21 cellular contexts compared by ENCODE assay signal in the genomic region with DNA sequence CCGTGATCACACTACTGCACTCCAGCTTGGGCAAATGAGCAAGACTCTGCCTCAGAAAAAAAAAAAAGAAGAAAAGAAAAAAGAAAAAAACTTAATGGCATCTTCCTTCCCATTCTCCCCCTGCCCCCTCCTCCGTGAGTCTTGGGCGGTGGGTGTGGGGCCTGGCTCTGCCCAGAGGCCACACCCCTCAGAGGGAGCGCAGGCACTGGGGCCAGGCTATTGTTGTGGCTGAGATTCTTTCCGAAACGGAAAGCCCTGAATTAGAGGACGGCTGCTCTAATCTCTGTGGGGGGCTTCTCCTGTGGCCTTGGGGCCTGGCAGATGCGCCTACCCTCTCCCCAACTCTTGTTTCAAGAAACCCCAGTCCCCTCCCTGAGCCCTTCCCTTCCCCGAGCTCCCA. TPM values are rescaled to one million over a fixed set of nuclear protein-coding genes. Genes with fewer than 3 reads are reported as not detected.
A peak's percentile ranks its signal among the peaks of the same experiment; 100 is the strongest.
DNase-seq lines count a peak whose midpoint lies in the region; ATAC-seq and TF ChIP-seq lines count a peak whose summit lies in the region.
"Had no signal": no experiment of that assay in that cellular context is flagged by ENCODE, and none has a peak within 500 bp of the region (broad histone marks: within the 10 kb centered on the region; RNA-seq: fewer than 3 reads in every experiment).

No MANE protein-coding gene starts in this region.

- TF ChIP-seq CTCF in esophagus squamous epithelium (IDR thresholded peaks at IDR 0.05), result no peak
- TF ChIP-seq CTCF in lower lobe of right lung (IDR thresholded peaks at IDR 0.05), result no peak
- TF ChIP-seq CTCF in upper lobe of left lung (IDR thresholded peaks at IDR 0.05), result no peak

- H3K4me1 ChIP-seq in HUES64 (ENCODE audit: insufficient read depth, low read length) (peaks cover 37% of the 10 kb centered on the region), esophagus squamous epithelium (peaks cover 6 to 20% (median 8%) of the 10 kb centered on the region in 3 donors), lower lobe of right lung (peaks cover 22% of the 10 kb centered on the region), upper lobe of left lung (peaks cover 13 to 20% (median 17%) of the 10 kb centered on the region in 4 donors)

- H3K27me3 ChIP-seq in HUES64 (ENCODE audit: insufficient read depth, low read length) (peaks cover 97% of the 10 kb centered on the region), esophagus squamous epithelium (peaks cover 0 to 47% (median 0%) of the 10 kb centered on the region in 4 donors), lower lobe of right lung (ENCODE audit: low read depth) (peaks cover 32% of the 10 kb centered on the region), upper lobe of left lung (no peaks in the 10 kb centered on the region)

- ATAC-seq in lower lobe of right lung, result peak in 1 of 2 donors; percentile 20
- ATAC-seq in upper lobe of left lung (ENCODE audit: low FRiP score in 2 of 2), result no peak
- ATAC-seq in HG02973 (IDR thresholded peaks at IDR 0.05; ENCODE audit: unreplicated experiment), result no peak
- no peak for ATAC-seq in HG03354 (IDR thresholded peaks at IDR 0.05; ENCODE audit: poor library complexity, severe bottlenecking, unreplicated experiment)

- H3K9ac ChIP-seq in HUES64 (ENCODE audit: low read depth, low read length), result no peak overlapping the region

- no peak for TF ChIP-seq EP300 in upper lobe of left lung (IDR thresholded peaks at IDR 0.05)

- H3K27ac ChIP-seq in HUES64 (ENCODE audit: low read depth, low read length) (no peak overlapping the region), esophagus squamous epithelium (peak overlapping the region in 3 of 4 donors; percentile 10 to 72 (median 69)), lower lobe of right lung (no peak overlapping the region), upper lobe of left lung (peak overlapping the region; percentile 46 to 83 (median 56))
- H3K27ac ChIP-seq: thoracic aorta had no signal

- intact Hi-C loops in esophagus squamous epithelium (cut with DNase I), result loop anchor here (5.0 kb wide), 1 partner anchor 122 kb away; no protein-coding TSS in a partner anchor
- intact Hi-C loops in lower lobe of right lung (cut with DNase I), result no loop called here

- 2% methylated on average over 9 of the region's 9 CpGs for WGBS in HUES64
- 33 to 61% methylated on average over 5 to 9 of the region's 9 CpGs for WGBS in esophagus squamous epithelium, 2 donors
- WGBS in upper lobe of left lung, 2 donors, result 60 to 61% methylated on average over 9 of the region's 9 CpGs

- no peaks in the 10 kb centered on the region for H3K9me3 ChIP-seq in HUES64 (ENCODE audit: insufficient read depth, low read depth, low read length)
- H3K9me3 ChIP-seq in esophagus squamous epithelium, result no peaks in the 10 kb centered on the region
- no peaks in the 10 kb centered on the region for H3K9me3 ChIP-seq in lower lobe of right lung
- no peaks in the 10 kb centered on the region for H3K9me3 ChIP-seq in upper lobe of left lung
- H3K9me3 ChIP-seq: Caco-2, thoracic aorta had no signal

- H3K4me3 ChIP-seq in HUES64 (ENCODE audit: low read length) (peak overlapping the region; percentile 41), esophagus squamous epithelium (peak overlapping the region in 1 of 4 donors; percentile 2), lower lobe of right lung (peak overlapping the region; percentile 3), upper lobe of left lung (no peak overlapping the region)
- H3K4me3 ChIP-seq: thoracic aorta had no signal

- H3K36me3 ChIP-seq in HUES64 (ENCODE audit: insufficient read depth, low read length), result no peaks in the 10 kb centered on the region
- no peaks in the 10 kb centered on the region for H3K36me3 ChIP-seq in esophagus squamous epithelium
- H3K36me3 ChIP-seq in lower lobe of right lung, result no peaks in the 10 kb centered on the region
- no peaks in the 10 kb centered on the region for H3K36me3 ChIP-seq in upper lobe of left lung
- H3K36me3 ChIP-seq: thoracic aorta had no signal

- TF ChIP-seq POLR2A in esophagus squamous epithelium (IDR thresholded peaks at IDR 0.05) (no peak), upper lobe of left lung (IDR thresholded peaks at IDR 0.05) (no peak)

- no peak for DNase-seq in esophagus squamous epithelium (lab: John Stamatoyannopoulos, UW)
- no peak for DNase-seq in lower lobe of right lung
- no peak for DNase-seq in upper lobe of left lung
- no peak for DNase-seq in activated gamma-delta T cell treated with Interleukin-2 at 50 U/mL for 16 hours
- DNase-seq: activated T-cell treated with anti-CD3 and anti-CD28 coated beads for 4 hours, AML-193, Caco-2, NCI-H1092, NCI-H2081, NCI-H526 treated with DMSO at 0.1 percent for 48 hours, SHP77 had no signal

RNA-seq across cellular contexts. Expression of a gene that starts 4.1 kb away (rescaled TPM):
- polyA plus RNA-seq in HUES64 (2013, experiment 1 of 2), result 0.75 TPM
- polyA plus RNA-seq in HUES64 (2013, experiment 2 of 2), result 1.0 TPM
- 1 to 10 TPM in 2 of 4 donors, under 1 TPM in 2; 0.23 to 5.1 (median 2.0) TPM for total RNA-seq in esophagus squamous epithelium
- total RNA-seq in lower lobe of right lung, result 3.8 TPM
- total RNA-seq in upper lobe of left lung, result 1 to 10 TPM; 1.0 to 6.7 (median 4.7) TPM
- total RNA-seq: fibroblast of lung, HT-29, LHCN-M2, renal cortical epithelial cell had no signal
- polyA plus RNA-seq: fibroblast of lung had no signal

RNA-seq across cellular contexts. Expression of a gene that starts 14.0 kb away (rescaled TPM):
- polyA plus RNA-seq in HUES64 (2013, experiment 1 of 2), result not detected
- not detected for polyA plus RNA-seq in HUES64 (2013, experiment 2 of 2)
- not detected for total RNA-seq in esophagus squamous epithelium
- not detected for total RNA-seq in lower lobe of right lung
- total RNA-seq in upper lobe of left lung, result not detected
- total RNA-seq: Caco-2, fibroblast of lung, HT-29, LHCN-M2, mucosa of gallbladder, OCI-LY7, renal cortical epithelial cell, thoracic aorta had no signal
- polyA plus RNA-seq: fibroblast of lung had no signal

RNA-seq across cellular contexts. Expression of a gene that starts 15.0 kb away (rescaled TPM):
- 31.0 TPM for polyA plus RNA-seq in HUES64 (2013, experiment 1 of 2)
- polyA plus RNA-seq in HUES64 (2013, experiment 2 of 2), result 30.1 TPM
- total RNA-seq in esophagus squamous epithelium (10 to 100 TPM; 19.2 to 45.6 (median 24.7) TPM), lower lobe of right lung (18.0 TPM), upper lobe of left lung (10 to 100 TPM in 5 of 6 donors, 1 to 10 TPM in 1; 9.8 to 46.5 (median 29.2) TPM)

RNA-seq across cellular contexts. Expression of a gene that starts 16.9 kb away (rescaled TPM):
- not detected for polyA plus RNA-seq in HUES64 (2013, experiment 1 of 2)
- polyA plus RNA-seq in HUES64 (2013, experiment 2 of 2), result not detected
- not detected for total RNA-seq in esophagus squamous epithelium
- not detected for total RNA-seq in lower lobe of right lung
- total RNA-seq in upper lobe of left lung, result not detected
- total RNA-seq: fibroblast of lung, LHCN-M2, OCI-LY7, renal cortical epithelial cell, thoracic aorta had no signal
- polyA plus RNA-seq: fibroblast of lung had no signal

RNA-seq across cellular contexts. Expression of a gene that starts 22.5 kb away (rescaled TPM):
- polyA plus RNA-seq in HUES64 (2013, experiment 1 of 2), result 4.5 TPM
- polyA plus RNA-seq in HUES64 (2013, experiment 2 of 2), result 6.7 TPM
- total RNA-seq in esophagus squamous epithelium (10 to 100 TPM; 17.8 to 43.3 (median 25.9) TPM), lower lobe of right lung (25.0 TPM), upper lobe of left lung (10 to 100 TPM; 20.4 to 98.5 (median 43.1) TPM)
- total RNA-seq: fibroblast of lung had no signal
- polyA plus RNA-seq: fibroblast of lung had no signal

Comparison
In these comparisons a context has a peak if more than half of its experiments do, and no peak if none do; other contexts are left out.
1. H3K27ac ChIP-seq: peak in esophagus squamous epithelium (3 of 4) and upper lobe of left lung (4 of 4); none in HUES64 (single experiment) and lower lobe of right lung (single experiment).
2. H3K4me3 ChIP-seq: peak in HUES64 (single experiment) and lower lobe of right lung (single experiment); none in upper lobe of left lung (0 of 4).